8 cellular contexts compared by ENCODE assay signal in genomic region chr10:73782749-73783085, GRCh38. TPM values are rescaled to one million over a fixed set of nuclear protein-coding genes. Genes with fewer than 3 reads are reported as not detected.
DNase-seq lines count a peak whose midpoint lies in the region; ATAC-seq and TF ChIP-seq lines count a peak whose summit lies in the region.

No MANE protein-coding gene starts in this region.

- TF ChIP-seq CTCF in adrenal gland (IDR thresholded peaks at IDR 0.05) (no peak), left lung (IDR thresholded peaks at IDR 0.05) (no peak), thyroid gland (IDR thresholded peaks at IDR 0.05) (no peak), RWPE1 (conservative IDR thresholded peaks at IDR 0.05; ENCODE audit: low read depth) (no peak)

- no peaks in the 10 kb centered on the region for H3K9me3 Mint-ChIP-seq in activated CD8-positive, alpha-beta memory T cell treated with anti-CD3 and anti-CD28 coated beads, Interleukin-2, amount 10 ng/mL, durations not matched to agents 7 days and 5 days (ENCODE audit: low read depth)

- H3K4me1 ChIP-seq in adrenal gland (replicated peaks in 1 of 2) (peaks cover 20 to 44% of the 10 kb centered on the region in 2 donors), left lung (peaks cover 25 to 57% of the 10 kb centered on the region in 2 donors), thyroid gland (peaks cover 33 to 34% of the 10 kb centered on the region in 2 donors)

- H3K36me3 ChIP-seq in adrenal gland (replicated peaks in 1 of 2) (peaks cover 0 to 17% of the 10 kb centered on the region in 2 donors), left lung (peaks cover 0 to 23% of the 10 kb centered on the region in 2 donors), thyroid gland (peaks cover 3 to 6% of the 10 kb centered on the region in 2 donors)

- TF ChIP-seq POLR2A in adrenal gland (IDR thresholded peaks at IDR 0.05) (no peak), thyroid gland (IDR thresholded peaks at IDR 0.05) (no peak)

- no peaks in the 10 kb centered on the region for H3K9me3 ChIP-seq in adrenal gland (replicated peaks in 1 of 3)
- H3K9me3 ChIP-seq in left lung = no peaks in the 10 kb centered on the region
- H3K9me3 ChIP-seq in thyroid gland = no peaks in the 10 kb centered on the region

- H3K27ac ChIP-seq in adrenal gland (peak overlapping the region in 3 of 5 donors; percentile 85 to 96 (median 95)), left lung (peak overlapping the region in 1 of 2 donors; percentile 93), thyroid gland (peak overlapping the region in 2 of 3 donors; percentile 91 to 92), RWPE1 (no peak overlapping the region)

- CTCF ChIA-PET in activated CD8-positive, alpha-beta memory T cell treated with anti-CD3 and anti-CD28 coated beads, Interleukin-2, amount 10 ng/mL, durations not matched to agents 7 days and 5 days (lab: Charles Lee) = interaction anchor here (1.6 to 4.6 kb wide), 3 partner anchors 10 to 97 kb away, joined by 3 to 39 read pairs (median 11); a partner anchor contains a TSS
- CTCF ChIA-PET in RWPE1 (lab: Yijun Ruan, JAX) = interaction anchor here (0.6 kb wide), 1 partner anchor 24 kb away, joined by 3 read pairs; no protein-coding TSS in a partner anchor

- intact Hi-C loops in adrenal gland (cut with DNase I) (no loop called here), left lung (cut with DNase I) (no loop called here), thyroid gland (cut with DNase I) (no loop called here), left colon (cut with DNase I, micrococcal nuclease) (no loop called here)

- peaks cover 14% of the 10 kb centered on the region for H3K36me3 Mint-ChIP-seq in activated CD8-positive, alpha-beta memory T cell treated with anti-CD3 and anti-CD28 coated beads, Interleukin-2, amount 10 ng/mL, durations not matched to agents 7 days and 5 days

- no peak for DNase-seq in activated CD8-positive, alpha-beta memory T cell treated with anti-CD3 and anti-CD28 coated beads, Interleukin-2, amount 10 ng/mL, durations not matched to agents 7 days and 5 days
- DNase-seq in activated CD8-positive, alpha-beta memory T cell treated with anti-CD3 and anti-CD28 coated beads for 24 hours = no peak
- no peak for DNase-seq in adrenal gland
- no peak for DNase-seq in left lung
- no peak for DNase-seq in thyroid gland
- DNase-seq in left colon = no peak
- no peak for DNase-seq in RWPE1 (ENCODE audit: low spot score)
- DNase-seq in medulla oblongata (ENCODE audit: extremely low spot score) = no peak

- POLR2A ChIA-PET in RWPE1 (lab: Yijun Ruan, JAX; ENCODE audit: low non-redundant PET) = no interaction called here

- no peaks in the 10 kb centered on the region for H3K27me3 ChIP-seq in adrenal gland
- no peaks in the 10 kb centered on the region for H3K27me3 ChIP-seq in left lung
- no peaks in the 10 kb centered on the region for H3K27me3 ChIP-seq in thyroid gland

- no peak for ATAC-seq in activated CD8-positive, alpha-beta memory T cell treated with anti-CD3 and anti-CD28 coated beads, Interleukin-2, amount 10 ng/mL, durations not matched to agents 7 days and 5 days
- ATAC-seq in left lung (no peak), left colon (no peak)

- 41 to 44% (median 42%) methylated on average over 2 of the region's 2 CpGs for WGBS in adrenal gland, 4 donors
- 52 to 55% methylated on average over 2 of the region's 2 CpGs for WGBS in thyroid gland, 2 donors

- peak overlapping the region; percentile 87 for H3K4me3 Mint-ChIP-seq in activated CD8-positive, alpha-beta memory T cell treated with anti-CD3 and anti-CD28 coated beads, Interleukin-2, amount 10 ng/mL, durations not matched to agents 7 days and 5 days

- no peaks in the 10 kb centered on the region for H3K27me3 Mint-ChIP-seq in activated CD8-positive, alpha-beta memory T cell treated with anti-CD3 and anti-CD28 coated beads, Interleukin-2, amount 10 ng/mL, durations not matched to agents 7 days and 5 days

- peaks cover 51% of the 10 kb centered on the region for H3K4me1 Mint-ChIP-seq in activated CD8-positive, alpha-beta memory T cell treated with anti-CD3 and anti-CD28 coated beads, Interleukin-2, amount 10 ng/mL, durations not matched to agents 7 days and 5 days

- peak overlapping the region; percentile 97 for H3K27ac Mint-ChIP-seq in activated CD8-positive, alpha-beta memory T cell treated with anti-CD3 and anti-CD28 coated beads, Interleukin-2, amount 10 ng/mL, durations not matched to agents 7 days and 5 days

- H3K4me3 ChIP-seq in adrenal gland (peak overlapping the region in 2 of 4 donors; percentile 68 to 90), left lung (peak overlapping the region; percentile 78 to 90), thyroid gland (replicated peaks in 1 of 3) (peak overlapping the region in 1 of 3 donors; percentile 91)

RNA-seq across cellular contexts. Expression of gene CHCHD1, which starts 0.9 kb away (rescaled TPM):
- total RNA-seq in activated CD8-positive, alpha-beta memory T cell treated with anti-CD3 and anti-CD28 coated beads, Interleukin-2, amount 10 ng/mL, durations not matched to agents 7 days and 5 days = 10 to 100 TPM; 29.0 to 36.2 TPM
- total RNA-seq in adrenal gland (10 to 100 TPM; 31.7 to 53.1 (median 38.3) TPM), left lung (10 to 100 TPM; 24.8 to 27.5 TPM), thyroid gland (10 to 100 TPM; 14.1 to 57.3 (median 28.9) TPM), left colon (10 to 100 TPM; 26.0 to 28.5 TPM)
- 10 to 100 TPM; 57.4 to 83.1 (median 63.2) TPM for polyA plus RNA-seq in adrenal gland

RNA-seq across cellular contexts. Expression of gene ZSWIM8, which starts 2.7 kb away (rescaled TPM):
- total RNA-seq in activated CD8-positive, alpha-beta memory T cell treated with anti-CD3 and anti-CD28 coated beads, Interleukin-2, amount 10 ng/mL, durations not matched to agents 7 days and 5 days = 10 to 100 TPM; 73.6 to 83.7 TPM
- total RNA-seq in adrenal gland (100 to 1,000 TPM in 5 of 8 donors, 10 to 100 TPM in 3; 73.5 to 197 (median 114) TPM), left lung (100 to 1,000 TPM; 103 to 112 TPM), thyroid gland (100 to 1,000 TPM in 2 of 4 donors, 10 to 100 TPM in 2; 67.2 to 199 (median 108) TPM), left colon (10 to 100 TPM; 60.4 to 67.1 TPM)
- polyA plus RNA-seq in adrenal gland = 100 to 1,000 TPM in 2 of 3 donors, 10 to 100 TPM in 1; 74.4 to 714 (median 520) TPM

RNA-seq across cellular contexts. Expression of gene NDST2, which starts 28.7 kb away (rescaled TPM):
- 10 to 100 TPM; 49.4 to 64.5 TPM for total RNA-seq in activated CD8-positive, alpha-beta memory T cell treated with anti-CD3 and anti-CD28 coated beads, Interleukin-2, amount 10 ng/mL, durations not matched to agents 7 days and 5 days
- total RNA-seq in adrenal gland = 10 to 100 TPM; 31.9 to 67.0 (median 41.6) TPM
- polyA plus RNA-seq in adrenal gland = 10 to 100 TPM; 14.5 to 23.0 (median 21.9) TPM
- total RNA-seq in left lung = 10 to 100 TPM; 24.1 to 32.2 TPM
- total RNA-seq in thyroid gland = 10 to 100 TPM; 12.1 to 31.0 (median 25.0) TPM
- 10 to 100 TPM; 21.4 to 24.3 TPM for total RNA-seq in left colon

RNA-seq across cellular contexts. Expression of gene SEC24C, which starts 38.5 kb away (rescaled TPM):
- 10 to 100 TPM; 84.5 to 98.0 TPM for total RNA-seq in activated CD8-positive, alpha-beta memory T cell treated with anti-CD3 and anti-CD28 coated beads, Interleukin-2, amount 10 ng/mL, durations not matched to agents 7 days and 5 days
- total RNA-seq in adrenal gland (100 to 1,000 TPM in 2 of 8 donors, 10 to 100 TPM in 6; 61.3 to 133 (median 81.2) TPM), left lung (10 to 100 TPM; 86.6 to 88.1 TPM), thyroid gland (10 to 100 TPM; 56.2 to 95.2 (median 83.9) TPM), left colon (10 to 100 TPM; 65.1 to 75.5 TPM)
- 100 to 1,000 TPM in 1 of 3 donors, 10 to 100 TPM in 2; 38.4 to 109 (median 52.7) TPM for polyA plus RNA-seq in adrenal gland
